In genomic region chr4:179977378-179977777, GRCh38 we compare ENCODE assay signal across 8 cellular contexts.
"Had no signal": no experiment of that assay in that cellular context is flagged by ENCODE, and none has a peak within 500 bp of the region (broad histone marks: within the 10 kb centered on the region; RNA-seq: fewer than 3 reads in every experiment).

No MANE protein-coding gene starts in this region.

- H3K27ac ChIP-seq: HL-60, KMS-11 had no signal

- H3K4me2 ChIP-seq: KMS-11 had no signal

- DNase-seq: IMR-90, KBM-7, KG1 had no signal

- H3K4me1 Mint-ChIP-seq: IgD-negative memory B cell had no signal

- H3K9ac ChIP-seq: KMS-11 had no signal

- H3K4me3 ChIP-seq: K562 had no signal

- H3K27me3 Mint-ChIP-seq: IgD-negative memory B cell had no signal

- H3K27ac Mint-ChIP-seq: IgD-negative memory B cell had no signal

- H3K36me3 Mint-ChIP-seq: IgD-negative memory B cell had no signal

- ATAC-seq: HepG2, K562 had no signal
